ENCODE assay signal across 20 cellular contexts in genomic region chr18:2974731-2975130, GRCh38. TPM values are rescaled to one million over a fixed set of nuclear protein-coding genes. Genes with fewer than 3 reads are reported as not detected.
DNase-seq lines count a peak whose midpoint lies in the region; ATAC-seq and TF ChIP-seq lines count a peak whose summit lies in the region.
"Had no signal": no experiment of that assay in that cellular context is flagged by ENCODE, and none has a peak within 500 bp of the region (broad histone marks: within the 10 kb centered on the region; RNA-seq: fewer than 3 reads in every experiment).

No MANE protein-coding gene starts in this region.

- H3K14ac ChIP-seq in mesenchymal stem cell (ENCODE audit: low read length in 2 of 2), result no peak overlapping the region

- DNase-seq in activated naive CD4-positive, alpha-beta T cell treated with anti-CD3 and anti-CD28 coated beads, Interleukin-2, amount 50 U/mL, for 72 hours (ENCODE audit: low spot score in 2 of 2), result no peak
- DNase-seq in activated naive CD4-positive, alpha-beta T cell (lab: John Stamatoyannopoulos, UW), result no peak
- no peak for DNase-seq in activated B cell treated with CpG ODN at 0.5 μM for 24 hours
- no peak for DNase-seq in mesenchymal stem cell
- no peak for DNase-seq in NCI-H510A (lab: John Stamatoyannopoulos, UW)
- DNase-seq in DMS 273 (lab: John Stamatoyannopoulos, UW; ENCODE audit: unreplicated experiment), result no peak
- DNase-seq: activated CD8-positive, alpha-beta memory T cell treated with anti-CD3 and anti-CD28 coated beads for 24 hours; aorta; cerebellar nuclear complex; DND-41; effector memory CD8-positive, alpha-beta T cell; KBM-7; kidney glomerular epithelial cell; NCI-H1694; NCI-H774; OCI-M1; posterior cingulate gyrus; SHP77; sigmoid colon had no signal

- H3K36me3 Mint-ChIP-seq in activated naive CD4-positive, alpha-beta T cell treated with anti-CD3 and anti-CD28 coated beads, Interleukin-2, amount 50 U/mL, for 72 hours, result peaks cover 25 to 43% of the 10 kb centered on the region in 2 donors
- H3K36me3 Mint-ChIP-seq in activated B cell treated with CpG ODN at 0.5 μM for 24 hours (ENCODE audit: low read depth), result peaks cover 6% of the 10 kb centered on the region

- H3K9me3 ChIP-seq in mesenchymal stem cell (ENCODE audit: control insufficient read depth, low read length), result no peaks in the 10 kb centered on the region
- H3K9me3 ChIP-seq: sigmoid colon had no signal

- no peaks in the 10 kb centered on the region for H3K36me3 ChIP-seq in mesenchymal stem cell (ENCODE audit: control insufficient read depth in 1 of 2, insufficient read depth in 2 of 2, low read depth in 1 of 2, low read length in 2 of 2)
- H3K36me3 ChIP-seq: sigmoid colon had no signal

- H4K8ac ChIP-seq in mesenchymal stem cell (ENCODE audit: low read length), result no peak overlapping the region

- H3K4me1 ChIP-seq in mesenchymal stem cell (ENCODE audit: control insufficient read depth, insufficient read depth, low read depth, low read length), result peaks cover 22% of the 10 kb centered on the region

- no peak for TF ChIP-seq CTCF in activated B cell treated with CpG ODN at 0.5 μM for 24 hours (IDR thresholded peaks at IDR 0.05)

- no peaks in the 10 kb centered on the region for H3K27me3 Mint-ChIP-seq in activated B cell treated with CpG ODN at 0.5 μM for 24 hours
- H3K27me3 Mint-ChIP-seq: effector memory CD8-positive, alpha-beta T cell had no signal

- POLR2A ChIA-PET in activated B cell treated with CpG ODN at 0.5 μM for 24 hours (lab: Charles Lee), result interaction anchor here (0.8 to 14.6 kb wide), 2 partner anchors 16 to 271 kb away, joined by 3 to 294 read pairs; no protein-coding TSS in a partner anchor

- H3K4me1 Mint-ChIP-seq in activated B cell treated with CpG ODN at 0.5 μM for 24 hours, result peaks cover 78% of the 10 kb centered on the region

- no peak overlapping the region for H4K91ac ChIP-seq in mesenchymal stem cell (ENCODE audit: low read length)

- H2BK12ac ChIP-seq in mesenchymal stem cell (ENCODE audit: low read length in 2 of 2), result no peak overlapping the region

- H3K27ac ChIP-seq in mesenchymal stem cell (ENCODE audit: low read length, poor library complexity, severe bottlenecking), result no peak overlapping the region
- H3K27ac ChIP-seq: sigmoid colon had no signal

- H3K4me3 ChIP-seq in mesenchymal stem cell (ENCODE audit: insufficient read depth in 1 of 2, low read depth in 1 of 2, low read length in 2 of 2), result no peak overlapping the region
- H3K4me3 ChIP-seq: sigmoid colon had no signal

- H3K4me2 ChIP-seq in mesenchymal stem cell (ENCODE audit: low read length, poor library complexity, severe bottlenecking), result no peak overlapping the region

- no peak overlapping the region for H2BK120ac ChIP-seq in mesenchymal stem cell (ENCODE audit: low read depth, low read length)

- H2BK15ac ChIP-seq in mesenchymal stem cell (ENCODE audit: low read depth, poor library complexity, severe bottlenecking), result peak overlapping the region; percentile 44

- peaks cover 17% of the 10 kb centered on the region for H3K79me1 ChIP-seq in mesenchymal stem cell (replicated peaks; ENCODE audit: low read length, poor library complexity, severe bottlenecking)

- H3K9me3 Mint-ChIP-seq in activated naive CD4-positive, alpha-beta T cell treated with anti-CD3 and anti-CD28 coated beads, Interleukin-2, amount 50 U/mL, for 72 hours, result no peaks in the 10 kb centered on the region
- H3K9me3 Mint-ChIP-seq in activated B cell treated with CpG ODN at 0.5 μM for 24 hours, result no peaks in the 10 kb centered on the region
- H3K9me3 Mint-ChIP-seq: effector memory CD8-positive, alpha-beta T cell had no signal

- peak overlapping the region in 1 of 2 experiments; percentile 31 for H3K18ac ChIP-seq in mesenchymal stem cell (ENCODE audit: low read depth in 1 of 2, low read length in 2 of 2)

- H2AK5ac ChIP-seq in mesenchymal stem cell (ENCODE audit: low read length, severe bottlenecking), result peak overlapping the region; percentile 27

- no peak for ATAC-seq in activated naive CD4-positive, alpha-beta T cell treated with anti-CD3 and anti-CD28 coated beads, Interleukin-2, amount 50 U/mL, for 72 hours
- no peak for ATAC-seq in activated B cell treated with CpG ODN at 0.5 μM for 24 hours (ENCODE audit: low read depth)
- no peak for ATAC-seq in GM21576 (IDR thresholded peaks at IDR 0.05; ENCODE audit: unreplicated experiment)
- ATAC-seq: effector memory CD8-positive, alpha-beta T cell had no signal

- H3K4ac ChIP-seq in mesenchymal stem cell (ENCODE audit: low read depth in 1 of 2, low read length in 2 of 2), result peak overlapping the region in 1 of 2 experiments; percentile 52

- no peaks in the 10 kb centered on the region for H3K27me3 ChIP-seq in mesenchymal stem cell (ENCODE audit: control insufficient read depth in 1 of 2, insufficient read depth in 1 of 2, low read length in 2 of 2)
- H3K27me3 ChIP-seq: sigmoid colon had no signal

- no peak overlapping the region for H3K9ac ChIP-seq in mesenchymal stem cell (ENCODE audit: low read length)

- H2BK5ac ChIP-seq in mesenchymal stem cell (ENCODE audit: low read depth, low read length, poor library complexity, severe bottlenecking), result no peak overlapping the region

- no peak overlapping the region for H3K23ac ChIP-seq in mesenchymal stem cell (ENCODE audit: low read length in 2 of 2)

- H3K27ac Mint-ChIP-seq in activated naive CD4-positive, alpha-beta T cell treated with anti-CD3 and anti-CD28 coated beads, Interleukin-2, amount 50 U/mL, for 72 hours, result peak overlapping the region; percentile 29 to 97
- H3K27ac Mint-ChIP-seq in activated B cell treated with CpG ODN at 0.5 μM for 24 hours, result peak overlapping the region; percentile 35

- H3K4me3 Mint-ChIP-seq in activated B cell treated with CpG ODN at 0.5 μM for 24 hours, result no peak overlapping the region
- H3K4me3 Mint-ChIP-seq: effector memory CD8-positive, alpha-beta T cell had no signal

- WGBS in mesenchymal stem cell, result 94% methylated on average over 2 of the region's 3 CpGs

- no peak overlapping the region for H2AFZ ChIP-seq in mesenchymal stem cell (ENCODE audit: low read depth, low read length)

- CTCF ChIA-PET in activated B cell treated with CpG ODN at 0.5 μM for 24 hours (lab: Charles Lee), result no interaction called here

- intact Hi-C loops in activated B cell treated with CpG ODN at 0.5 μM for 24 hours (cut with micrococcal nuclease), result loop anchor here (5.0 kb wide), 2 partner anchors 428 to 478 kb away; partner anchors contain the start of gene TGIF1

RNA-seq across cellular contexts. Expression of gene LPIN2, which starts 38.2 kb away (rescaled TPM):
- 100 to 1,000 TPM in 1 of 2 donors, 10 to 100 TPM in 1; 66.0 to 113 TPM for total RNA-seq in activated naive CD4-positive, alpha-beta T cell treated with anti-CD3 and anti-CD28 coated beads, Interleukin-2, amount 50 U/mL, for 72 hours
- 21.8 and 24.4 TPM in 2 replicates for total RNA-seq in activated B cell treated with CpG ODN at 0.5 μM for 24 hours
- polyA plus RNA-seq in mesenchymal stem cell (2013, experiment 1 of 2), result 28.4 TPM
- polyA plus RNA-seq in mesenchymal stem cell (2013, experiment 2 of 2), result 28.0 TPM
